ENCODE assay signal across 9 cellular contexts in the genomic region with DNA sequence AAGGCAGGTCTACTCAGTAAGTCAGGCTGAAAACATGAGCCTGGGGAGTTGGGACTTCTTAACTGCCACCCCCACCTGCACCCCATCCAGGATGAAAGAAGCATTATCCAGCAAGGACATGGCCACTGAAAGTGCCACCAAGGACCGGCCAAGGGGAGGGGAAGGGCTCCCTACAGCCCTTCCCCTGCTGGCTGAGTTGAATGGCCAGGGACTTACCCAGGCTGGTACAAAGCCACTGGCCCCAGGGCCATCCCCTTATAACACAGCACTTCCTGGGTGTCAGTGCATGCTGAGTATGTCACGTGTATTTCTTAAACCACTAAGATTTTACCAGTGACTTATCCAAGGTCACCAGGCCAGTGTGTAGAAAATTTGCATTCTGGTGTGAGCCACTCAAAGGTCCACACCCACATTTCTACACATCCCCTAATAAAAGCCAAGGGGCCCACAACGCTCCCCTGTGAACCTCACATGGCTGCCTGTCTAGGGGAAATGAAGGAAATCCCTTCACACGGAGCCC. TPM values are rescaled to one million over a fixed set of nuclear protein-coding genes. Genes with fewer than 3 reads are reported as not detected.
DNase-seq lines count a peak whose midpoint lies in the region; ATAC-seq and TF ChIP-seq lines count a peak whose summit lies in the region.
"Had no signal": no experiment of that assay in that cellular context is flagged by ENCODE, and none has a peak within 500 bp of the region (broad histone marks: within the 10 kb centered on the region; RNA-seq: fewer than 3 reads in every experiment).

No MANE protein-coding gene starts in this region.

- H4K20me1 ChIP-seq in BLaER1, result no peaks in the 10 kb centered on the region
- H4K20me1 ChIP-seq in SU-DHL-6 (ENCODE audit: low read depth, low read length), result no peaks in the 10 kb centered on the region

- H3K9me3 Mint-ChIP-seq in glutamatergic neuron (ENCODE audit: unreplicated experiment), result peaks cover 2% of the 10 kb centered on the region

- peaks cover 5% of the 10 kb centered on the region for H3K4me1 Mint-ChIP-seq in glutamatergic neuron (ENCODE audit: low read depth, unreplicated experiment)

- peaks cover 2% of the 10 kb centered on the region for H3K27me3 Mint-ChIP-seq in glutamatergic neuron (ENCODE audit: unreplicated experiment)

- no peak for DNase-seq in NCI-H2107 (lab: John Stamatoyannopoulos, UW)
- no peak for DNase-seq in upper lobe of right lung
- no peak for DNase-seq in glutamatergic neuron
- DNase-seq in NCI-H1436 treated with DMSO at 0.1 percent for 48 hours (lab: John Stamatoyannopoulos, UW), result no peak
- DNase-seq: cortex of kidney had no signal

- H3K9me2 ChIP-seq in SU-DHL-6 (replicated peaks; ENCODE audit: insufficient read depth, low read length), result no peaks in the 10 kb centered on the region

- H3K4me2 ChIP-seq in BLaER1 (0 out of 2 replicates have a peak overlapping the region, but pooled peaks have one; percentile 6), SU-DHL-6 (ENCODE audit: low read depth, low read length, poor library complexity, severe bottlenecking) (peak overlapping the region; percentile 43)

- TF ChIP-seq CTCF in SU-DHL-6 (IDR thresholded peaks at IDR 0.05; ENCODE audit: insufficient read depth, low read length, poor library complexity, severe bottlenecking) (no peak), upper lobe of right lung (IDR thresholded peaks at IDR 0.05) (no peak), glutamatergic neuron (IDR thresholded peaks at IDR 0.05; ENCODE audit: partially characterized antibody, unreplicated experiment) (no peak)

- H3K79me2 ChIP-seq in SU-DHL-6 (ENCODE audit: insufficient read depth, low read length), result no peaks in the 10 kb centered on the region

- H3K27ac ChIP-seq in BLaER1 (no peak overlapping the region), SU-DHL-6 (ENCODE audit: low read depth, low read length) (peak overlapping the region; percentile 25), upper lobe of right lung (no peak overlapping the region)

- H3K9ac ChIP-seq in BLaER1, result no peak overlapping the region
- H3K9ac ChIP-seq in SU-DHL-6 (ENCODE audit: low read length), result peak overlapping the region; percentile 44

- ATAC-seq in GM18909 (IDR thresholded peaks at IDR 0.05; ENCODE audit: poor library complexity, unreplicated experiment) (peak; percentile 73), HG02870 (IDR thresholded peaks at IDR 0.05; ENCODE audit: unreplicated experiment) (peak; percentile 65), upper lobe of right lung (no peak)

- intact Hi-C loops in upper lobe of right lung (cut with DNase I), result loop anchor here (10.0 kb wide), 1 partner anchor 887 kb away; no protein-coding TSS in a partner anchor

- H3K36me3 ChIP-seq in BLaER1 (no peaks in the 10 kb centered on the region), SU-DHL-6 (ENCODE audit: low read length) (no peaks in the 10 kb centered on the region), upper lobe of right lung (no peaks in the 10 kb centered on the region)

- H3K4me3 ChIP-seq in BLaER1, result no peak overlapping the region
- H3K4me3 ChIP-seq in SU-DHL-6 (ENCODE audit: insufficient read depth, low read length, poor library complexity, severe bottlenecking), result peak overlapping the region; percentile 20
- no peak overlapping the region for H3K4me3 ChIP-seq in upper lobe of right lung

- H3K27ac Mint-ChIP-seq in glutamatergic neuron (ENCODE audit: unreplicated experiment), result no peak overlapping the region

- H2AFZ ChIP-seq in SU-DHL-6 (ENCODE audit: low read depth, low read length, severe bottlenecking), result peak overlapping the region; percentile 11

- peaks cover 56% of the 10 kb centered on the region for H3K4me1 ChIP-seq in BLaER1
- H3K4me1 ChIP-seq in upper lobe of right lung, result peaks cover 8% of the 10 kb centered on the region

- no peaks in the 10 kb centered on the region for H3K36me3 Mint-ChIP-seq in glutamatergic neuron (ENCODE audit: unreplicated experiment)

- H3K9me3 ChIP-seq in BLaER1 (no peaks in the 10 kb centered on the region), SU-DHL-6 (ENCODE audit: insufficient read depth, low read length) (no peaks in the 10 kb centered on the region), upper lobe of right lung (no peaks in the 10 kb centered on the region)

- H3K27me3 ChIP-seq in BLaER1 (no peaks in the 10 kb centered on the region), SU-DHL-6 (ENCODE audit: low read length) (no peaks in the 10 kb centered on the region), upper lobe of right lung (no peaks in the 10 kb centered on the region)

- H3K4me3 Mint-ChIP-seq in glutamatergic neuron (ENCODE audit: unreplicated experiment), result no peak overlapping the region

- 0 out of 2 replicates have a peak, but pooled peaks cover 1% of the 10 kb centered on the region for H3F3A ChIP-seq in SU-DHL-6 (ENCODE audit: insufficient read depth)

RNA-seq across cellular contexts. Expression of gene ZFP36L1, which starts 29.3 kb away (rescaled TPM):
- 187 TPM for total RNA-seq in upper lobe of right lung
- total RNA-seq in glutamatergic neuron (ENCODE audit: unreplicated experiment), result 2.7 TPM

Comparison
In these comparisons a context has a peak if more than half of its experiments do, and no peak if none do; other contexts are left out.
1. RNA of gene ZFP36L1, which starts 29.3 kb away (total RNA-seq): 187 TPM in upper lobe of right lung (single experiment); 2.7 TPM in glutamatergic neuron (single experiment); every median in the first group is over 10 times any median in the second.